Comparison of ENCODE assay signal across 8 cellular contexts in the genomic region with DNA sequence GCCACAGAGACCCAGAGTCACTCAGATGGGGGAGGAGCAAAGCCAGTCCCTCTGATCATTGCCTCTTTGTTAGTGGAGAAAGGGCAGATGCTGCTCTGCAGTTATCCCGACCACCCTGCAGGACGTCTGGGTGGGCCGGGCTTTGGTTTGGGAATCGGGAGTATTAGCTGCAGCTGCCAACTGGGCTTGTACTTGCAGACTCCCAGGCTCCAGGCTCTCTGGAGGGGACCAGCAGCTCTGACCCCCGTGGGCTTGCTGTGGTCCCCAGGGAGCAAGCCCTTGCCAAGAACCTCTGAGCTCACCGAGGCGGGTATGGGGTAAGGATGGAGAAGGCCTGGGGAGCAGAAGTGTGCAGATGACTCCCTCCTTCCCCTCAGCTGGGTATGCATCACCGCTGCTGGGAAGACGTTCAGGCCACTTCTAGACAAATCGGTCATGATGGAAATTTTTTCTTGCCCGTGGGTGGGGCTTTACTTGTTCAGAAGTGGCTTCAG. TPM values are rescaled to one million over a fixed set of nuclear protein-coding genes. Genes with fewer than 3 reads are reported as not detected.
DNase-seq lines count a peak whose midpoint lies in the region; ATAC-seq and TF ChIP-seq lines count a peak whose summit lies in the region.

No MANE protein-coding gene starts in this region.

- DNase-seq in DMS 273 treated with DMSO at 0.1 percent for 48 hours (lab: John Stamatoyannopoulos, UW) (peak; percentile 54), NCI-H345 treated with DMSO at 0.1 percent for 48 hours (lab: John Stamatoyannopoulos, UW; ENCODE audit: unreplicated experiment) (peak; percentile 49), endodermal cell (peak; percentile 69), gastrocnemius medialis (no peak), mucosa of gallbladder (ENCODE audit: low spot score) (no peak), nephron progenitor cell (no peak)

- in situ Hi-C loops in gastrocnemius medialis (cut with MboI; ENCODE audit: low sequenced_read_pairs in 4 of 4) = loop anchor here in 2 of 4 donors (25.0 kb wide), 2 partner anchors 606 to 631 kb away; partner anchors contain the start of gene CD55 (in 1 of the 2)

- no peaks in the 10 kb centered on the region for H3K27me3 Mint-ChIP-seq in endodermal cell (ENCODE audit: insufficient read depth)
- no peaks in the 10 kb centered on the region for H3K27me3 Mint-ChIP-seq in nephron progenitor cell (ENCODE audit: low read depth, poor library complexity)

- H3K27ac ChIP-seq in endodermal cell (ENCODE audit: low read depth, low read length) (peak overlapping the region; percentile 69), gastrocnemius medialis (peak overlapping the region; percentile 93 to 98 (median 96))

- H3K4me1 Mint-ChIP-seq in endodermal cell (peaks cover 73% of the 10 kb centered on the region), nephron progenitor cell (peaks cover 88% of the 10 kb centered on the region)

- peaks cover 2% of the 10 kb centered on the region for H3K36me3 Mint-ChIP-seq in endodermal cell (ENCODE audit: low read depth)
- H3K36me3 Mint-ChIP-seq in nephron progenitor cell (ENCODE audit: low read depth) = no peaks in the 10 kb centered on the region

- H3K9me3 ChIP-seq in endodermal cell (ENCODE audit: control insufficient read depth, low read length) = no peaks in the 10 kb centered on the region
- no peaks in the 10 kb centered on the region for H3K9me3 ChIP-seq in gastrocnemius medialis

- TF ChIP-seq POLR2A in gastrocnemius medialis (IDR thresholded peaks at IDR 0.05) = no peak

- intact Hi-C loops in gastrocnemius medialis (cut with DNase I; ENCODE audit: low total_unique reads) = no loop called here

- H3K9ac ChIP-seq in endodermal cell (ENCODE audit: extremely low read depth, low read length, poor library complexity, severe bottlenecking) = no peak overlapping the region

- H3K36me3 ChIP-seq in endodermal cell (ENCODE audit: control insufficient read depth, insufficient read depth, low read length) = no peaks in the 10 kb centered on the region
- no peaks in the 10 kb centered on the region for H3K36me3 ChIP-seq in gastrocnemius medialis

- no peaks in the 10 kb centered on the region for H3K9me3 Mint-ChIP-seq in endodermal cell
- H3K9me3 Mint-ChIP-seq in nephron progenitor cell = no peaks in the 10 kb centered on the region

- H3K4me1 ChIP-seq in endodermal cell (ENCODE audit: control insufficient read depth, insufficient read depth, low read length) = peaks cover 30% of the 10 kb centered on the region
- peaks cover 97 to 100% of the 10 kb centered on the region in 2 donors for H3K4me1 ChIP-seq in gastrocnemius medialis

- no peaks in the 10 kb centered on the region for H3K27me3 ChIP-seq in endodermal cell (ENCODE audit: control insufficient read depth, insufficient read depth, low read length, poor library complexity, severe bottlenecking)
- H3K27me3 ChIP-seq in gastrocnemius medialis = no peaks in the 10 kb centered on the region

- H3K4me3 ChIP-seq in endodermal cell (ENCODE audit: low read length) (no peak overlapping the region), gastrocnemius medialis (peak overlapping the region in 2 of 4 donors; percentile 7)

- no peak for ATAC-seq in gastrocnemius medialis
- no peak for ATAC-seq in HG03139 (IDR thresholded peaks at IDR 0.05; ENCODE audit: unreplicated experiment)
- ATAC-seq in GM21360 (IDR thresholded peaks at IDR 0.05; ENCODE audit: unreplicated experiment) = no peak

- 75 to 84% methylated on average over 4 to 11 of the region's 11 CpGs for WGBS in endodermal cell (ENCODE audit: insufficient coverage in 1 of 2, insufficient read length in 1 of 2), 2 experiments

- no peak for TF ChIP-seq CTCF in endodermal cell (conservative IDR thresholded peaks at IDR 0.05)
- no peak for TF ChIP-seq CTCF in gastrocnemius medialis (IDR thresholded peaks at IDR 0.05 in 4 of 5, conservative IDR thresholded peaks at IDR 0.05 in 1 of 5)
- TF ChIP-seq CTCF in nephron progenitor cell (IDR thresholded peaks at IDR 0.05) = no peak

- H3K27ac Mint-ChIP-seq in endodermal cell = no peak overlapping the region
- no peak overlapping the region for H3K27ac Mint-ChIP-seq in nephron progenitor cell

- H3K4me3 Mint-ChIP-seq in endodermal cell (no peak overlapping the region), nephron progenitor cell (no peak overlapping the region)

RNA-seq across cellular contexts. Expression of gene MAPKAPK2, which starts 21.6 kb away (rescaled TPM):
- total RNA-seq in endodermal cell = 10 to 100 TPM; 72.8 to 79.7 TPM
- 79.7 TPM for polyA plus RNA-seq in endodermal cell (2013, experiment 1 of 2)
- 76.4 TPM for polyA plus RNA-seq in endodermal cell (2013, experiment 2 of 2)
- total RNA-seq in gastrocnemius medialis = 100 to 1,000 TPM; 115 to 207 (median 140) TPM
- total RNA-seq in mucosa of gallbladder = 168 TPM

Comparison
In these comparisons a context has a peak if more than half of its experiments do, and no peak if none do; other contexts are left out.
1. DNase-seq: peak in DMS 273 treated with DMSO at 0.1 percent for 48 hours (single experiment), NCI-H345 treated with DMSO at 0.1 percent for 48 hours (single experiment) and endodermal cell (single experiment); none in gastrocnemius medialis (0 of 2), mucosa of gallbladder (single experiment) and nephron progenitor cell (single experiment).